ENCODE assay signal across 9 cellular contexts in genomic region chr4:140568507-140569306, GRCh38. TPM values are rescaled to one million over a fixed set of nuclear protein-coding genes. Genes with fewer than 3 reads are reported as not detected.
DNase-seq lines count a peak whose midpoint lies in the region; ATAC-seq, FAIRE-seq and TF ChIP-seq lines count a peak whose summit lies in the region.
"Had no signal": no experiment of that assay in that cellular context is flagged by ENCODE, and none has a peak within 500 bp of the region (broad histone marks: within the 10 kb centered on the region; RNA-seq: fewer than 3 reads in every experiment).

TSS of gene UCP1 (minus strand) at chr4:140568961. CDS start at chr4:140568729, 232 bp downstream.

- POLR2A ChIA-PET in GM12878 (lab: Charles Lee), result no interaction called here

- no TSS peak for BruUV-seq in GM12878 (replicated peaks; lab: Mats Ljungman, UMichigan)

- H3K4me2 ChIP-seq in GM12878 (ENCODE audit: control insufficient read depth, insufficient read depth), result peak within 1 kb of the TSS; percentile 53

- peaks cover 2% of the 10 kb centered on the region for H3K4me1 Mint-ChIP-seq in T-helper 2 cell treated with Interferon-gamma antibody and Interleukin-4, amounts not matched to agents 5 μg/mL and 100 μg/mL, for 36 hours (ENCODE audit: low read depth)

- H3K4me3 ChIP-seq in GM12878, result peak within 1 kb of the TSS; percentile 11; the same call in 1 of the 2 replicates

- H3K4me1 ChIP-seq in GM12878 (ENCODE audit: control insufficient read depth, insufficient read depth, low read length), result peaks cover 6% of the 10 kb centered on the region; the same call in 1 of the 2 replicates

- intact Hi-C loops in GM12878 (cut with micrococcal nuclease; ENCODE audit: unreplicated experiment), result no loop called here

- in situ Hi-C loops in GM12878 (cut with MboI), result no loop called here

- CTCF ChIA-PET in GM12878 (lab: Yijun Ruan, JAX), result no interaction called here

- H2AFZ ChIP-seq in GM12878 (ENCODE audit: control insufficient read depth, low read depth, low read length), result no peak within 1 kb of the TSS

- WGBS in GM12878 (ENCODE audit: insufficient coverage, insufficient replicate concordance, low lambda C conversion rate, missing lambda C conversion rate), result 39% methylated on average over 35 of the region's 69 CpGs

- no peaks in the 10 kb centered on the region for H4K20me1 ChIP-seq in GM12878 (ENCODE audit: control insufficient read depth, insufficient read depth)

- no peak for TF ChIP-seq EP300 in GM12878 (IDR thresholded peaks at IDR 0.05; ENCODE audit: borderline replicate concordance in 1 of 2, control insufficient read depth in 1 of 2, low read depth in 2 of 2, low read length in 2 of 2)

- no peak for FAIRE-seq in GM12878 (lab: Jason Lieb, UNC)
- FAIRE-seq: G401.6 had no signal

- peaks cover 11 to 40% of the 10 kb centered on the region in 2 experiments for H3K27me3 ChIP-seq in GM12878 (replicated peaks in 1 of 2; ENCODE audit: control insufficient read depth in 2 of 2, insufficient read depth in 2 of 2, low read length in 1 of 2)

- no peak within 1 kb of the TSS for H3K27ac Mint-ChIP-seq in T-helper 2 cell treated with Interferon-gamma antibody and Interleukin-4, amounts not matched to agents 5 μg/mL and 100 μg/mL, for 36 hours

- H3K4me3 Mint-ChIP-seq in T-helper 2 cell treated with Interferon-gamma antibody and Interleukin-4, amounts not matched to agents 5 μg/mL and 100 μg/mL, for 36 hours, result peak within 1 kb of the TSS; percentile 46

- no peak within 1 kb of the TSS for H3K27ac ChIP-seq in GM12878 (ENCODE audit: control insufficient read depth, insufficient read depth)

- no peak for TF ChIP-seq RAD21 in GM12878 (IDR thresholded peaks at IDR 0.05; ENCODE audit: insufficient read depth, low read depth, low read length)

- no peak within 1 kb of the TSS for H3K9ac ChIP-seq in GM12878 (ENCODE audit: control insufficient read depth, insufficient read depth, low read length)

- H3K36me3 ChIP-seq in GM12878 (ENCODE audit: control insufficient read depth in 2 of 2, insufficient read depth in 2 of 2, low read length in 1 of 2), result no peaks in the 10 kb centered on the region

- SMC1A ChIA-PET in GM12878 (lab: Charles Lee; ENCODE audit: uncharacterized antibody, unreplicated experiment), result interaction anchor here (2.0 kb wide), 1 partner anchor 12 kb away, joined by 9 read pairs; no protein-coding TSS in a partner anchor

- H3K79me2 ChIP-seq in GM12878 (ENCODE audit: control insufficient read depth, insufficient read depth, low read length), result no peaks in the 10 kb centered on the region

- TF ChIP-seq CTCF in GM12878 (IDR thresholded peaks at IDR 0.05 in 2 of 3, conservative IDR thresholded peaks at IDR 0.05 in 1 of 3; ENCODE audit: control insufficient read depth in 2 of 3, extremely low read depth in 1 of 3, insufficient read depth in 1 of 3, low read depth in 3 of 3, low read length in 3 of 3), result no peak

- ATAC-seq in GM12878, result no peak
- peak; percentile 16 for ATAC-seq in stimulated activated naive CD8-positive, alpha-beta T cell treated with anti-CD3 and anti-CD28 coated beads, Interleukin-15, Interleukin-2, amounts not matched to agents 100 U/mL and 50 U/mL, for 24 hours
- ATAC-seq in HG02970 (IDR thresholded peaks at IDR 0.05; ENCODE audit: low FRiP score, unreplicated experiment), result no peak

- H3K27me3 Mint-ChIP-seq in T-helper 2 cell treated with Interferon-gamma antibody and Interleukin-4, amounts not matched to agents 5 μg/mL and 100 μg/mL, for 36 hours (ENCODE audit: low read depth), result peaks cover 52% of the 10 kb centered on the region

- no peak for TF ChIP-seq POLR2A in GM12878 (IDR thresholded peaks at IDR 0.05; ENCODE audit: low read depth, low read length)

- peaks cover 4% of the 10 kb centered on the region for H3K9me3 Mint-ChIP-seq in T-helper 2 cell treated with Interferon-gamma antibody and Interleukin-4, amounts not matched to agents 5 μg/mL and 100 μg/mL, for 36 hours

- no peaks in the 10 kb centered on the region for H3K36me3 Mint-ChIP-seq in T-helper 2 cell treated with Interferon-gamma antibody and Interleukin-4, amounts not matched to agents 5 μg/mL and 100 μg/mL, for 36 hours (ENCODE audit: low read depth)

- RAD21 ChIA-PET in GM12878 (lab: Charles Lee; ENCODE audit: unreplicated experiment), result no interaction called here

- DNase-seq in T-helper 2 cell treated with Interferon-gamma antibody and Interleukin-4, amounts not matched to agents 5 μg/mL and 100 μg/mL, for 36 hours (ENCODE audit: low spot score), result no peak
- DNase-seq in T-helper 2 cell, result no peak
- DNase-seq in GM12878 (ENCODE audit: low read depth, low spot score), result no peak
- DNase-seq in iris pigment epithelial cell (ENCODE audit: low read depth), result peak; percentile 7
- peak; percentile 12 for DNase-seq in stimulated activated naive CD8-positive, alpha-beta T cell treated with anti-CD3 and anti-CD28 coated beads, Interleukin-15, Interleukin-2, amounts not matched to agents 100 U/mL and 50 U/mL, for 24 hours
- DNase-seq in NCI-H446 (lab: John Stamatoyannopoulos, UW), result no peak
- DNase-seq in NCI-H2029 treated with DMSO at 0.1 percent for 48 hours (lab: John Stamatoyannopoulos, UW), result no peak

- H3K9me3 ChIP-seq in GM12878 (replicated peaks; ENCODE audit: control insufficient read depth, insufficient read depth, low read length), result peaks cover 3% of the 10 kb centered on the region; the same call in 2 of the 3 replicates

TF ChIP-seq in GM12878, 131 proteins besides CTCF, POLR2A, EP300 and RAD21:
- TF ChIP-seq SUZ12 (IDR thresholded peaks at IDR 0.05; ENCODE audit: unreplicated experiment) (peak; percentile 97), E4F1 (IDR thresholded peaks at IDR 0.05; ENCODE audit: borderline replicate concordance, partially characterized antibody) (no peak)
TF ChIP-seq in GM12878: peak in this region for 1.

RNA-seq across cellular contexts. Expression of gene UCP1, which starts in this region (rescaled TPM):
- total RNA-seq in GM12878 (2013; cell fraction: nucleolus; rRNA removed), result not detected in 2 replicates
- total RNA-seq in GM12878 (2014; rRNA removed), result not detected in 2 replicates
- total RNA-seq in GM12878 (2014; rRNA removed; fragmentation: Illumina TruSeq; extraction: Trizol), result not detected in 2 replicates
- not detected in 2 replicates for total RNA-seq in GM12878 (2021)
- polyA plus RNA-seq in GM12878 (2011; ENCODE audit: low read depth), result not detected
- not detected in 2 replicates for polyA plus RNA-seq in GM12878 (2011; rRNA removed)
- polyA plus RNA-seq in GM12878 (2011; cell fraction: cytosol; rRNA removed), result not detected in 2 replicates
- not detected in 2 replicates for polyA plus RNA-seq in GM12878 (2011; cell fraction: nucleus; rRNA removed)
- polyA plus RNA-seq in GM12878 (2012), result not detected in 2 replicates
- polyA plus RNA-seq in GM12878 (2014; fragmentation: Illumina TruSeq; extraction: Trizol), result not detected in 2 replicates
- polyA plus RNA-seq in GM12878 (2014; fragmentation: Nextera tagmentation; extraction: Ambion mirVana), result not detected
- polyA plus RNA-seq in GM12878 (2014; rRNA removed), result not detected in 2 replicates
- polyA plus RNA-seq in GM12878 (2016; fragmentation: Nextera tagmentation; extraction: Ambion mirVana), result not detected
- not detected in 2 replicates for polyA minus RNA-seq in GM12878 (2011; rRNA and poly(A)+ RNA removed)
- polyA minus RNA-seq in GM12878 (2011; cell fraction: cytosol; rRNA and poly(A)+ RNA removed), result not detected in 2 replicates
- not detected in 2 replicates for polyA minus RNA-seq in GM12878 (2011; cell fraction: nucleus; rRNA and poly(A)+ RNA removed)

Comparison
In these comparisons a context has a peak if more than half of its experiments do, and no peak if none do; other contexts are left out.
1. DNase-seq: peak in iris pigment epithelial cell (single experiment) and stimulated activated naive CD8-positive, alpha-beta T cell treated with anti-CD3 and anti-CD28 coated beads, Interleukin-15, Interleukin-2, amounts not matched to agents 100 U/mL and 50 U/mL, for 24 hours (single experiment); none in T-helper 2 cell treated with Interferon-gamma antibody and Interleukin-4, amounts not matched to agents 5 μg/mL and 100 μg/mL, for 36 hours (single experiment), T-helper 2 cell (0 of 5), GM12878 (single experiment), NCI-H446 (0 of 2) and NCI-H2029 treated with DMSO at 0.1 percent for 48 hours (single experiment).